In genomic region chr17:80795737-80796136, GRCh38 we compare ENCODE assay signal across 12 cellular contexts.
DNase-seq lines count a peak whose midpoint lies in the region; ATAC-seq and TF ChIP-seq lines count a peak whose summit lies in the region.
"Had no signal": no experiment of that assay in that cellular context is flagged by ENCODE, and none has a peak within 500 bp of the region (broad histone marks: within the 10 kb centered on the region; RNA-seq: fewer than 3 reads in every experiment).

No MANE protein-coding gene starts in this region.

- no peak overlapping the region for H2AFZ ChIP-seq in trophoblast cell (ENCODE audit: insufficient read depth, low read length, poor library complexity)

- no peak for TF ChIP-seq POLR2A in vagina (IDR thresholded peaks at IDR 0.05)

- H3K27me3 ChIP-seq in endodermal cell (ENCODE audit: control insufficient read depth, insufficient read depth, low read length, poor library complexity, severe bottlenecking) = no peaks in the 10 kb centered on the region
- no peaks in the 10 kb centered on the region for H3K27me3 ChIP-seq in vagina
- H3K27me3 ChIP-seq in trophoblast cell (ENCODE audit: insufficient read depth, low read length) = no peaks in the 10 kb centered on the region

- no peak overlapping the region for H3K4ac ChIP-seq in trophoblast cell (ENCODE audit: low read depth, low read length)

- H3K36me3 ChIP-seq in endodermal cell (ENCODE audit: control insufficient read depth, insufficient read depth, low read length) (peaks cover 24% of the 10 kb centered on the region), vagina (no peaks in the 10 kb centered on the region), trophoblast cell (ENCODE audit: control insufficient read depth in 1 of 2, insufficient read depth in 2 of 2, low read length in 2 of 2) (peaks cover 2 to 4% of the 10 kb centered on the region in 2 experiments)

- H3K4me1 Mint-ChIP-seq in activated naive CD8-positive, alpha-beta T cell treated with anti-CD3 and anti-CD28 coated beads, Interleukin-2, amount 50 U/mL, for 24 hours = peaks cover 43% of the 10 kb centered on the region
- peaks cover 43% of the 10 kb centered on the region for H3K4me1 Mint-ChIP-seq in activated naive CD8-positive, alpha-beta T cell treated with anti-CD3 and anti-CD28 coated beads for 36 hours
- H3K4me1 Mint-ChIP-seq in endodermal cell (peaks cover 12% of the 10 kb centered on the region), CD14-positive monocyte (no peaks in the 10 kb centered on the region)

- peaks cover 45% of the 10 kb centered on the region for H3K36me3 Mint-ChIP-seq in activated naive CD8-positive, alpha-beta T cell treated with anti-CD3 and anti-CD28 coated beads, Interleukin-2, amount 50 U/mL, for 24 hours (ENCODE audit: low read depth)
- H3K36me3 Mint-ChIP-seq in activated naive CD8-positive, alpha-beta T cell treated with anti-CD3 and anti-CD28 coated beads for 36 hours = peaks cover 52% of the 10 kb centered on the region
- H3K36me3 Mint-ChIP-seq in endodermal cell (ENCODE audit: low read depth) (peaks cover 38% of the 10 kb centered on the region), CD14-positive monocyte (peaks cover 43 to 72% of the 10 kb centered on the region in 2 donors)
- H3K36me3 Mint-ChIP-seq: natural killer cell had no signal

- no peaks in the 10 kb centered on the region for H3K27me3 Mint-ChIP-seq in activated naive CD8-positive, alpha-beta T cell treated with anti-CD3 and anti-CD28 coated beads, Interleukin-2, amount 50 U/mL, for 24 hours
- H3K27me3 Mint-ChIP-seq in activated naive CD8-positive, alpha-beta T cell treated with anti-CD3 and anti-CD28 coated beads for 36 hours = no peaks in the 10 kb centered on the region
- H3K27me3 Mint-ChIP-seq in endodermal cell (ENCODE audit: insufficient read depth) (no peaks in the 10 kb centered on the region), CD14-positive monocyte (ENCODE audit: low read depth in 3 of 3) (peaks cover 0 to 3% (median 0%) of the 10 kb centered on the region in 3 donors)

- H3K23ac ChIP-seq in trophoblast cell (ENCODE audit: low read length) = no peak overlapping the region

- no peak overlapping the region for H4K91ac ChIP-seq in trophoblast cell (ENCODE audit: low read depth, low read length)

- H3K4me1 ChIP-seq in endodermal cell (ENCODE audit: control insufficient read depth, insufficient read depth, low read length) (no peaks in the 10 kb centered on the region), vagina (peaks cover 32% of the 10 kb centered on the region), trophoblast cell (ENCODE audit: control insufficient read depth in 1 of 2, insufficient read depth in 2 of 2, low read length in 2 of 2) (peaks cover 8 to 14% of the 10 kb centered on the region in 2 experiments)

- H3K4me2 ChIP-seq in trophoblast cell (ENCODE audit: low read length) = no peak overlapping the region

- H4K12ac ChIP-seq in trophoblast cell (ENCODE audit: low read depth, low read length) = no peak overlapping the region

- no peak overlapping the region for H3K14ac ChIP-seq in trophoblast cell (ENCODE audit: low read length)

- H2AK5ac ChIP-seq in trophoblast cell (ENCODE audit: low read length) = no peak overlapping the region

- H3K4me3 Mint-ChIP-seq in activated naive CD8-positive, alpha-beta T cell treated with anti-CD3 and anti-CD28 coated beads, Interleukin-2, amount 50 U/mL, for 24 hours = no peak overlapping the region
- H3K4me3 Mint-ChIP-seq in activated naive CD8-positive, alpha-beta T cell treated with anti-CD3 and anti-CD28 coated beads for 36 hours = no peak overlapping the region
- H3K4me3 Mint-ChIP-seq in endodermal cell = no peak overlapping the region
- no peak overlapping the region for H3K4me3 Mint-ChIP-seq in CD14-positive monocyte
- H3K4me3 Mint-ChIP-seq: natural killer cell had no signal

- no peaks in the 10 kb centered on the region for H3K9me3 Mint-ChIP-seq in activated naive CD8-positive, alpha-beta T cell treated with anti-CD3 and anti-CD28 coated beads, Interleukin-2, amount 50 U/mL, for 24 hours
- H3K9me3 Mint-ChIP-seq in activated naive CD8-positive, alpha-beta T cell treated with anti-CD3 and anti-CD28 coated beads for 36 hours = no peaks in the 10 kb centered on the region
- H3K9me3 Mint-ChIP-seq in endodermal cell (peaks cover 9% of the 10 kb centered on the region), CD14-positive monocyte (peaks cover 2 to 11% (median 5%) of the 10 kb centered on the region in 7 donors)
- H3K9me3 Mint-ChIP-seq: natural killer cell had no signal

- peak overlapping the region; percentile 14 for H3K27ac Mint-ChIP-seq in activated naive CD8-positive, alpha-beta T cell treated with anti-CD3 and anti-CD28 coated beads, Interleukin-2, amount 50 U/mL, for 24 hours
- H3K27ac Mint-ChIP-seq in activated naive CD8-positive, alpha-beta T cell treated with anti-CD3 and anti-CD28 coated beads for 36 hours = no peak overlapping the region
- H3K27ac Mint-ChIP-seq in endodermal cell = no peak overlapping the region
- peak overlapping the region in 1 of 7 donors; percentile 13 for H3K27ac Mint-ChIP-seq in CD14-positive monocyte
- H3K27ac Mint-ChIP-seq: natural killer cell had no signal

- H3K18ac ChIP-seq in trophoblast cell (ENCODE audit: low read length) = no peak overlapping the region

- DNase-seq in activated naive CD8-positive, alpha-beta T cell treated with anti-CD3 and anti-CD28 coated beads, Interleukin-2, amount 50 U/mL, for 24 hours = no peak
- no peak for DNase-seq in activated naive CD8-positive, alpha-beta T cell treated with anti-CD3 and anti-CD28 coated beads for 36 hours
- DNase-seq in endodermal cell = peak; percentile 38
- peak; percentile 24 to 59 for DNase-seq in lung microvascular endothelial cell (ENCODE audit: low read depth in 2 of 2)
- DNase-seq in vagina (ENCODE audit: extremely low spot score in 2 of 2) = peak in 1 of 2 donors; percentile 65
- no peak for DNase-seq in CD14-positive monocyte (ENCODE audit: low spot score)
- no peak for DNase-seq in T-helper 9 cell
- DNase-seq in trophoblast cell = no peak
- DNase-seq: natural killer cell; NCI-H1930; stimulated activated CD4-positive, alpha-beta T cell treated with anti-CD3 and anti-CD28 coated beads, Interleukin-4, amount 100 ng/mL, for 4 hours had no signal

- intact Hi-C loops in vagina (cut with DNase I) (no loop called here), CD14-positive monocyte (cut with micrococcal nuclease) (no loop called here)

- TF ChIP-seq CTCF in endodermal cell (conservative IDR thresholded peaks at IDR 0.05) (no peak), vagina (IDR thresholded peaks at IDR 0.05) (no peak), CD14-positive monocyte (IDR thresholded peaks at IDR 0.05) (no peak)

- no peak overlapping the region for H3K4me3 ChIP-seq in endodermal cell (ENCODE audit: low read length)
- no peak overlapping the region for H3K4me3 ChIP-seq in vagina
- H3K4me3 ChIP-seq in trophoblast cell (ENCODE audit: low read depth, low read length) = no peak overlapping the region

- H2BK12ac ChIP-seq in trophoblast cell (ENCODE audit: low read length) = no peak overlapping the region

- H3K9me3 ChIP-seq in endodermal cell (ENCODE audit: control insufficient read depth, low read length) (no peaks in the 10 kb centered on the region), vagina (no peaks in the 10 kb centered on the region), trophoblast cell (ENCODE audit: insufficient read depth, low read depth, low read length) (peaks cover 6% of the 10 kb centered on the region)

- WGBS in endodermal cell (ENCODE audit: insufficient coverage in 1 of 2, insufficient read length in 1 of 2), 2 experiments = 92 to 93% methylated on average over 14 of the region's 14 CpGs
- WGBS in trophoblast cell (ENCODE audit: extremely low coverage, insufficient coverage, insufficient read length) = no CpG with 5 or more reads among the region's 14 CpGs

- no peak for ATAC-seq in activated naive CD8-positive, alpha-beta T cell treated with anti-CD3 and anti-CD28 coated beads, Interleukin-2, amount 50 U/mL, for 24 hours
- ATAC-seq: natural killer cell had no signal

- H2BK120ac ChIP-seq in trophoblast cell (ENCODE audit: insufficient read depth, low read length, poor library complexity) = no peak overlapping the region

- no peaks in the 10 kb centered on the region for H3K79me2 ChIP-seq in trophoblast cell (ENCODE audit: control insufficient read depth, insufficient read depth, low read length, poor library complexity)

- H3K9ac ChIP-seq in endodermal cell (ENCODE audit: extremely low read depth, low read length, poor library complexity, severe bottlenecking) = no peak overlapping the region
- H3K9ac ChIP-seq in trophoblast cell (ENCODE audit: low read length) = no peak overlapping the region

- H2BK5ac ChIP-seq in trophoblast cell (ENCODE audit: low read depth, low read length, poor library complexity) = no peak overlapping the region

- H4K8ac ChIP-seq in trophoblast cell (ENCODE audit: low read depth, low read length) = no peak overlapping the region

- no peak overlapping the region for H3K27ac ChIP-seq in endodermal cell (ENCODE audit: low read depth, low read length)
- peak overlapping the region; percentile 15 for H3K27ac ChIP-seq in vagina
- no peak overlapping the region for H3K27ac ChIP-seq in trophoblast cell (ENCODE audit: low read depth, low read length)
- H3K27ac ChIP-seq: C4-2B had no signal

- peaks cover 2% of the 10 kb centered on the region for H3K79me1 ChIP-seq in trophoblast cell (ENCODE audit: low read length)

Comparison
In these comparisons a context has a peak if more than half of its experiments do, and no peak if none do; other contexts are left out.
1. DNase-seq: peak in endodermal cell (single experiment) and lung microvascular endothelial cell (2 of 2); none in activated naive CD8-positive, alpha-beta T cell treated with anti-CD3 and anti-CD28 coated beads, Interleukin-2, amount 50 U/mL, for 24 hours (single experiment), activated naive CD8-positive, alpha-beta T cell treated with anti-CD3 and anti-CD28 coated beads for 36 hours (single experiment), CD14-positive monocyte (single experiment), T-helper 9 cell (single experiment) and trophoblast cell (0 of 2).